Comparison of ENCODE assay signal across 15 cellular contexts in the genomic region with DNA sequence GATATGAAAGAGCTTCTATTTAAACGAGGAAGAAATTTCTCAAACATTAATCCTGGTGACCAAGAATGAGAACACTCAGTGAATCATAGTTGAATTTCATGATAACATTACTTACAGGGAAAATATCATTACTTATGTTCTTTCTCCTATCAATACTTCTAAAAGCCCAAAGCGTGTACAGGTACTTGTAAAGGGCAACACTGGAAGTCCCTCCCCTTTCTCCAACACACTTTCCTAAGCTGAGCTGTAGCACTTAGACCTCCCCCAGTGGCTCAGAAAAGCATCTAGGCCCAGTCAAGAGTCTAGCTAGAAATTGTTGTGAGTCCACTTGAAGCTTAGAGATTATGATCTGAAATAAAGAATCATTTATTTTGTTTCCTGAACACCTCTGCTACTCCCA.
"Had no signal": no experiment of that assay in that cellular context is flagged by ENCODE, and none has a peak within 500 bp of the region (broad histone marks: within the 10 kb centered on the region; RNA-seq: fewer than 3 reads in every experiment).

No MANE protein-coding gene starts in this region.

- H3K27ac Mint-ChIP-seq: activated naive CD4-positive, alpha-beta T cell treated with anti-CD3 and anti-CD28 coated beads, Interleukin-2, amount 50 U/mL, for 24 hours; T-helper 2 cell treated with Interferon-gamma antibody and Interleukin-4, amounts not matched to agents 5 μg/mL and 100 μg/mL, for 36 hours had no signal

- H3K27me3 Mint-ChIP-seq: activated naive CD4-positive, alpha-beta T cell treated with anti-CD3 and anti-CD28 coated beads, Interleukin-2, amount 50 U/mL, for 24 hours; central memory CD8-positive, alpha-beta T cell; naive thymus-derived CD4-positive, alpha-beta T cell had no signal

- H3K9me3 Mint-ChIP-seq: activated naive CD4-positive, alpha-beta T cell treated with anti-CD3 and anti-CD28 coated beads, Interleukin-2, amount 50 U/mL, for 24 hours; central memory CD8-positive, alpha-beta T cell; naive thymus-derived CD4-positive, alpha-beta T cell; T-helper 2 cell treated with Interferon-gamma antibody and Interleukin-4, amounts not matched to agents 5 μg/mL and 100 μg/mL, for 36 hours had no signal

- H3K4me1 ChIP-seq: body of pancreas, parathyroid adenoma had no signal

- H3K36me3 ChIP-seq: transverse colon had no signal

- H3K9me3 ChIP-seq: body of pancreas, transverse colon had no signal

- H3K27me3 ChIP-seq: body of pancreas, transverse colon had no signal

- H3K4me1 Mint-ChIP-seq: central memory CD8-positive, alpha-beta T cell had no signal

- H3K27ac ChIP-seq: body of pancreas, parathyroid adenoma, transverse colon had no signal

- H2AFZ ChIP-seq: parathyroid adenoma had no signal

- H3K9ac ChIP-seq: parathyroid adenoma had no signal

- H3K4me3 Mint-ChIP-seq: activated naive CD4-positive, alpha-beta T cell treated with anti-CD3 and anti-CD28 coated beads, Interleukin-2, amount 50 U/mL, for 24 hours; central memory CD8-positive, alpha-beta T cell; naive thymus-derived CD4-positive, alpha-beta T cell; T-helper 2 cell treated with Interferon-gamma antibody and Interleukin-4, amounts not matched to agents 5 μg/mL and 100 μg/mL, for 36 hours had no signal

- H3K79me2 ChIP-seq: parathyroid adenoma had no signal

- DNase-seq: activated CD4-positive, alpha-beta T cell treated with anti-CD3 and anti-CD28 coated beads for 48 hours; activated CD8-positive, alpha-beta memory T cell treated with anti-CD3 and anti-CD28 coated beads for 24 hours; activated effector memory CD4-positive, alpha-beta T cell treated with Interleukin-2 at 50 U/mL for 16 hours; amniotic stem cell; body of pancreas; cortex of kidney; effector memory CD4-positive, alpha-beta T cell; mammary epithelial cell; naive thymus-derived CD4-positive, alpha-beta T cell; retina; transverse colon had no signal

- ATAC-seq: body of pancreas; naive thymus-derived CD4-positive, alpha-beta T cell had no signal

- H3K4me3 ChIP-seq: body of pancreas, transverse colon had no signal
